In the genomic region with DNA sequence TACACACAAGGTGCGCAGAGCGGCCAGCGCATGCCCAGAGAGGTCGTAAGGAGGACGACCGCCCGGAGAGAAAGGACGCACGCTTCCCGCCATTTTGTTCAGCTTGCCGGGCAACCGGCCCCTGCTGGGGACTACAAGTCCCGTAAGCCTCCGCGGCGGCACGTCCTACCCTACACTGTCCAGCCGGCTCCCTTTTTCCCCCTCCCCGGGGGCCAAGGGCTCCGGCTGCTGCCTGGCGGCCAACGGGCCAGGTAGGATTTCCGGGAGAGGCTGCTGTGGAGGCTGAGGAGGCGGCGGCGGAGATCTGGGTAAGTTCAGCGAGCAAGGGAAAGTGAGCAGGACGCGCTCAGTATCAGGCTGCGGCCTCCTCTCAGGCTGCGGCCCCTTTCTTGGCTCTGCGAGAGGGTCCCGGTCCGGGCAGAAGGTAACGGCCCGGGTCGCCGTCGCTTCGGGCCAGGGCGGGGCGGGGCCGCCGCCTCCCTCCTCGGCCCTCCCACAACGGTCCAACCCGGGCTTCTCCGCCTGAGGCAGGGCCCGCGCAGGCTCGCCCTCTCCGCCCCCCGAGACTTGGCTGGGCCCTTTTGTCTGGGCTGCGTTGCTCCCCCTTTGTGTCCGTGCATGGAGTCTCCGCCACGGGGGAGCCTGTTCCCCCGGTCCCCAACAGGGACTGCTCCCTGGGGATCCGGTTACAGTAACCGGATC, we compare ENCODE assay signal across 8 cellular contexts. TPM values are rescaled to one million over a fixed set of nuclear protein-coding genes. Genes with fewer than 3 reads are reported as not detected.
DNase-seq lines count a peak whose midpoint lies in the region; ATAC-seq and TF ChIP-seq lines count a peak whose summit lies in the region.

Gene PHACTR4, plus strand, starts transcription at position 223 of the 702 bp plus-strand sequence. CDS start 37,708 bp downstream, outside the sequence.

- H3K36me3 Mint-ChIP-seq in brain: peaks cover 21% of the 10 kb centered on the region

- TF ChIP-seq POLR2A in gastrocnemius medialis (IDR thresholded peaks at IDR 0.05): peak; percentile 88 to 90

- H3K27me3 Mint-ChIP-seq in brain: peaks cover 13% of the 10 kb centered on the region

- no peaks in the 10 kb centered on the region for H3K4me1 ChIP-seq in iPS DF 6.9 (ENCODE audit: control insufficient read depth, insufficient read depth, low read length)
- peaks cover 9 to 16% of the 10 kb centered on the region in 2 donors for H3K4me1 ChIP-seq in gastrocnemius medialis

- intact Hi-C loops in gastrocnemius medialis (cut with DNase I; ENCODE audit: low total_unique reads): loop anchor here (1.0 to 5.0 kb wide), 4 partner anchors 42 to 513 kb away; partner anchors contain the start of genes MED18 and SESN2

- H3K4me3 ChIP-seq in iPS DF 6.9 (ENCODE audit: low read length): peak within 1 kb of the TSS; percentile 81; the same call in 1 of the 2 replicates
- H3K4me3 ChIP-seq in gastrocnemius medialis: peak within 1 kb of the TSS; percentile 75 to 92 (median 86)

- no peaks in the 10 kb centered on the region for H3K27me3 ChIP-seq in iPS DF 6.9 (ENCODE audit: control insufficient read depth, insufficient read depth, low read length)
- no peaks in the 10 kb centered on the region for H3K27me3 ChIP-seq in gastrocnemius medialis

- no peak for TF ChIP-seq CTCF in brain (conservative IDR thresholded peaks at IDR 0.05)
- TF ChIP-seq CTCF in gastrocnemius medialis (IDR thresholded peaks at IDR 0.05 in 4 of 5, conservative IDR thresholded peaks at IDR 0.05 in 1 of 5): no peak

- no peaks in the 10 kb centered on the region for H3K36me3 ChIP-seq in iPS DF 6.9 (ENCODE audit: control insufficient read depth, insufficient read depth, low read length)
- no peaks in the 10 kb centered on the region for H3K36me3 ChIP-seq in gastrocnemius medialis

- peak within 1 kb of the TSS; percentile 90 to 99 (median 98) for H3K27ac Mint-ChIP-seq in brain

- H3K9me3 ChIP-seq in iPS DF 6.9 (ENCODE audit: control insufficient read depth, insufficient read depth, low read length): no peaks in the 10 kb centered on the region
- H3K9me3 ChIP-seq in gastrocnemius medialis: no peaks in the 10 kb centered on the region

- H3K9me3 Mint-ChIP-seq in brain: no peaks in the 10 kb centered on the region

- ATAC-seq in HG03039 (IDR thresholded peaks at IDR 0.05; ENCODE audit: unreplicated experiment) (peak; percentile 83), gastrocnemius medialis (peak; percentile 95 to 97)

- peak; percentile 82 for DNase-seq in NK-92 treated with Interleukin-12 subunit alpha and Interleukin-12 subunit beta, amount 100 ng/mL, for 24 hours (lab: John Stamatoyannopoulos, UW)
- DNase-seq in NK-92 (lab: John Stamatoyannopoulos, UW; ENCODE audit: unreplicated experiment) (no peak), NCI-H2107 (lab: John Stamatoyannopoulos, UW) (peak; percentile 95), UCSD-AML1 (lab: John Stamatoyannopoulos, UW; ENCODE audit: unreplicated experiment) (peak; percentile 89), iPS DF 6.9 (ENCODE audit: low read depth, low spot score) (peak; percentile 91), gastrocnemius medialis (peak; percentile 87 to 93)

- no peak within 1 kb of the TSS for H3K27ac ChIP-seq in iPS DF 6.9 (ENCODE audit: low read length)
- peak within 1 kb of the TSS; percentile 88 to 95 (median 93) for H3K27ac ChIP-seq in gastrocnemius medialis

- peak within 1 kb of the TSS; percentile 94 to 99 (median 97) for H3K4me3 Mint-ChIP-seq in brain

- in situ Hi-C loops in gastrocnemius medialis (cut with MboI; ENCODE audit: low sequenced_read_pairs in 4 of 4): loop anchor here in 3 of 4 donors (10.0 to 25.0 kb wide), 3 partner anchors 218 to 518 kb away; partner anchors contain the start of gene RAB42 (in 1 of the 3)

- no CpG with 5 or more reads among the region's 60 CpGs for WGBS in iPS DF 6.9 (ENCODE audit: insufficient coverage, insufficient read length)

- H3K4me1 Mint-ChIP-seq in brain: peaks cover 46% of the 10 kb centered on the region

RNA-seq across cellular contexts. Expression of gene PHACTR4, which starts in this region (rescaled TPM):
- 43.9 TPM for polyA plus RNA-seq in brain (ENCODE audit: insufficient read depth, low read depth, low replicate concordance)
- total RNA-seq in gastrocnemius medialis: 10 to 100 TPM in 3 of 4 donors, 1 to 10 TPM in 1; 9.1 to 17.7 (median 13.4) TPM
